ENCODE assay signal across 8 cellular contexts in genomic region chr22:21972293-21972779, GRCh38. TPM values are rescaled to one million over a fixed set of nuclear protein-coding genes. Genes with fewer than 3 reads are reported as not detected.
DNase-seq lines count a peak whose midpoint lies in the region; ATAC-seq and TF ChIP-seq lines count a peak whose summit lies in the region.

No MANE protein-coding gene starts in this region.

- TF ChIP-seq CTCF in PC-3 (conservative IDR thresholded peaks at IDR 0.05; ENCODE audit: low read depth, low read length) (peak; percentile 83), left ventricle myocardium inferior (IDR thresholded peaks at IDR 0.05; ENCODE audit: borderline replicate concordance) (peak; percentile 79)

- peak; percentile 38; the same call in 1 of the 2 replicates for ATAC-seq in PC-3
- no peak for ATAC-seq in GM19324 (IDR thresholded peaks at IDR 0.05; ENCODE audit: low FRiP score, unreplicated experiment)

- H3K36me3 ChIP-seq in PC-3 (ENCODE audit: low read depth, low read length) (peaks cover 18% of the 10 kb centered on the region), left ventricle myocardium inferior (peaks cover 80% of the 10 kb centered on the region)

- H3K27ac ChIP-seq in PC-3 (ENCODE audit: low read length) (no peak overlapping the region), left ventricle myocardium inferior (replicated peaks) (no peak overlapping the region)

- H3K9ac ChIP-seq in PC-3 (ENCODE audit: low read length) = no peak overlapping the region

- POLR2A ChIA-PET in PC-3 (lab: Charles Lee; ENCODE audit: unreplicated experiment) = no interaction called here

- no peaks in the 10 kb centered on the region for H3K9me2 ChIP-seq in PC-3 (replicated peaks; ENCODE audit: low read length)

- no peaks in the 10 kb centered on the region for H3F3A ChIP-seq in PC-3 (ENCODE audit: low read length, unreplicated experiment)

- CTCF ChIA-PET in PC-3 (lab: Charles Lee) = interaction anchor here (0.5 to 1.4 kb wide), 6 partner anchors 10 to 1047 kb away, joined by 3 to 7 read pairs (median 4); partner anchors contain the start of genes PPM1F and TOP3B

- H3K4me3 ChIP-seq in PC-3 (ENCODE audit: low read length) (no peak overlapping the region), left ventricle myocardium inferior (no peak overlapping the region)

- no peaks in the 10 kb centered on the region for H3K79me2 ChIP-seq in PC-3 (ENCODE audit: low read length)

- no peaks in the 10 kb centered on the region for H3K4me1 ChIP-seq in PC-3 (ENCODE audit: insufficient read depth, low read length)
- no peaks in the 10 kb centered on the region for H3K4me1 ChIP-seq in left ventricle myocardium inferior

- DNase-seq in NCI-H146 (lab: John Stamatoyannopoulos, UW) (peak; percentile 1), NCI-H146 treated with DMSO at 0.1 percent for 48 hours (lab: John Stamatoyannopoulos, UW; ENCODE audit: unreplicated experiment) (no peak), PC-3 (peak; percentile 31), left ventricle myocardium inferior (no peak), cerebellar nuclear complex (lab: John Stamatoyannopoulos, UW) (no peak)
- DNase-seq in activated naive CD4-positive, alpha-beta T cell (lab: John Stamatoyannopoulos, UW) = peak; percentile 9 to 38 (median 14)
- peak; percentile 44 for DNase-seq in stimulated activated CD4-positive, alpha-beta T cell treated with anti-CD3 and anti-CD28 coated beads, Interleukin-1b, Interleukin-23, amount 100 ng/mL, for 48 hours

- H3K27me3 ChIP-seq in PC-3 (ENCODE audit: low read length) (no peaks in the 10 kb centered on the region), left ventricle myocardium inferior (ENCODE audit: low read depth) (no peaks in the 10 kb centered on the region)

- intact Hi-C loops in PC-3 (cut with micrococcal nuclease) = no loop called here
- intact Hi-C loops in left ventricle myocardium inferior (cut with micrococcal nuclease) = no loop called here

- H3K9me3 ChIP-seq in PC-3 (ENCODE audit: low read length) = no peaks in the 10 kb centered on the region
- no peaks in the 10 kb centered on the region for H3K9me3 ChIP-seq in left ventricle myocardium inferior (replicated peaks)

- no peak overlapping the region for H3K4me2 ChIP-seq in PC-3 (ENCODE audit: low read length)

- no peaks in the 10 kb centered on the region for H4K20me1 ChIP-seq in PC-3 (ENCODE audit: low read length)

- no TSS peak for BruUV-seq in PC-3 (replicated peaks; lab: Mats Ljungman, UMichigan)

- no peak overlapping the region for H2AFZ ChIP-seq in PC-3 (ENCODE audit: low read length)

RNA-seq across cellular contexts. Expression of gene TOP3B, which starts 10.3 kb away (rescaled TPM):
- total RNA-seq in PC-3 (2014; rRNA removed) = 42.4 and 44.5 TPM in 2 replicates
- 11.2 TPM for total RNA-seq in left ventricle myocardium inferior

RNA-seq across cellular contexts. Expression of gene PPM1F, which starts 19.7 kb away (rescaled TPM):
- total RNA-seq in PC-3 (2014; rRNA removed) (40.4 and 46.2 TPM in 2 replicates), left ventricle myocardium inferior (17.5 TPM)

Comparison
In these comparisons a context has a peak if more than half of its experiments do, and no peak if none do; other contexts are left out.
1. DNase-seq: peak in NCI-H146 (single experiment), PC-3 (single experiment), activated naive CD4-positive, alpha-beta T cell (4 of 4) and stimulated activated CD4-positive, alpha-beta T cell treated with anti-CD3 and anti-CD28 coated beads, Interleukin-1b, Interleukin-23, amount 100 ng/mL, for 48 hours (single experiment); none in NCI-H146 treated with DMSO at 0.1 percent for 48 hours (single experiment), left ventricle myocardium inferior (single experiment) and cerebellar nuclear complex (0 of 2).